In genomic region chr1:235018161-235018560, GRCh38 we compare ENCODE assay signal across 12 cellular contexts.
DNase-seq lines count a peak whose midpoint lies in the region; ATAC-seq and TF ChIP-seq lines count a peak whose summit lies in the region.
"Had no signal": no experiment of that assay in that cellular context is flagged by ENCODE, and none has a peak within 500 bp of the region (broad histone marks: within the 10 kb centered on the region; RNA-seq: fewer than 3 reads in every experiment).

No MANE protein-coding gene starts in this region.

- H3K27ac Mint-ChIP-seq in natural killer cell treated with Interleukin-12 subunit alpha and Interleukin-12 subunit beta and Interleukin-15 and Interleukin-18, amount 100 ng/mL, for 72 hours, result peak overlapping the region; percentile 96 to 100
- H3K27ac Mint-ChIP-seq in natural killer cell (no peak overlapping the region), glutamatergic neuron (ENCODE audit: unreplicated experiment) (no peak overlapping the region)
- no peak overlapping the region for H3K27ac Mint-ChIP-seq in activated T-helper 17 cell treated with anti-CD3 and anti-CD28 coated beads, Interleukin-2, amount 50 U/mL, for 72 hours
- H3K27ac Mint-ChIP-seq: effector memory CD8-positive, alpha-beta T cell had no signal

- peaks cover 75 to 77% of the 10 kb centered on the region in 2 donors for H3K4me1 Mint-ChIP-seq in natural killer cell treated with Interleukin-12 subunit alpha and Interleukin-12 subunit beta and Interleukin-15 and Interleukin-18, amount 100 ng/mL, for 72 hours (ENCODE audit: low read depth in 2 of 2)
- H3K4me1 Mint-ChIP-seq in natural killer cell, result peaks cover 14 to 29% of the 10 kb centered on the region in 2 donors
- peaks cover 43% of the 10 kb centered on the region for H3K4me1 Mint-ChIP-seq in activated T-helper 17 cell treated with anti-CD3 and anti-CD28 coated beads, Interleukin-2, amount 50 U/mL, for 72 hours
- peaks cover 25% of the 10 kb centered on the region for H3K4me1 Mint-ChIP-seq in glutamatergic neuron (ENCODE audit: low read depth, unreplicated experiment)

- no peaks in the 10 kb centered on the region for H3K27me3 Mint-ChIP-seq in natural killer cell treated with Interleukin-12 subunit alpha and Interleukin-12 subunit beta and Interleukin-15 and Interleukin-18, amount 100 ng/mL, for 72 hours
- H3K27me3 Mint-ChIP-seq in natural killer cell (ENCODE audit: low read depth in 2 of 2), result no peaks in the 10 kb centered on the region
- H3K27me3 Mint-ChIP-seq in activated T-helper 17 cell treated with anti-CD3 and anti-CD28 coated beads, Interleukin-2, amount 50 U/mL, for 72 hours, result no peaks in the 10 kb centered on the region
- peaks cover 5% of the 10 kb centered on the region for H3K27me3 Mint-ChIP-seq in glutamatergic neuron (ENCODE audit: unreplicated experiment)
- H3K27me3 Mint-ChIP-seq: effector memory CD8-positive, alpha-beta T cell had no signal

- no peak for ATAC-seq in natural killer cell treated with Interleukin-12 subunit alpha and Interleukin-12 subunit beta and Interleukin-15 and Interleukin-18, amount 100 ng/mL, for 72 hours
- ATAC-seq in natural killer cell (no peak), HG02623 (IDR thresholded peaks at IDR 0.05; ENCODE audit: unreplicated experiment) (no peak)
- no peak for ATAC-seq in activated T-helper 17 cell treated with anti-CD3 and anti-CD28 coated beads, Interleukin-2, amount 50 U/mL, for 72 hours (replicated peaks)
- ATAC-seq: CD8-positive, alpha-beta T cell; effector memory CD8-positive, alpha-beta T cell had no signal

- TF ChIP-seq CTCF in natural killer cell (IDR thresholded peaks at IDR 0.05), result no peak
- no peak for TF ChIP-seq CTCF in glutamatergic neuron (IDR thresholded peaks at IDR 0.05; ENCODE audit: partially characterized antibody, unreplicated experiment)

- peaks cover 6% of the 10 kb centered on the region for H3K9me3 Mint-ChIP-seq in natural killer cell treated with Interleukin-12 subunit alpha and Interleukin-12 subunit beta and Interleukin-15 and Interleukin-18, amount 100 ng/mL, for 72 hours
- H3K9me3 Mint-ChIP-seq in natural killer cell, result peaks cover 2 to 3% of the 10 kb centered on the region in 2 donors
- peaks cover 8% of the 10 kb centered on the region for H3K9me3 Mint-ChIP-seq in activated T-helper 17 cell treated with anti-CD3 and anti-CD28 coated beads, Interleukin-2, amount 50 U/mL, for 72 hours
- peaks cover under 1% of the 10 kb centered on the region for H3K9me3 Mint-ChIP-seq in glutamatergic neuron (ENCODE audit: unreplicated experiment)

- peak overlapping the region; percentile 7 for H3K4me3 Mint-ChIP-seq in natural killer cell treated with Interleukin-12 subunit alpha and Interleukin-12 subunit beta and Interleukin-15 and Interleukin-18, amount 100 ng/mL, for 72 hours
- H3K4me3 Mint-ChIP-seq in natural killer cell (no peak overlapping the region), glutamatergic neuron (ENCODE audit: unreplicated experiment) (no peak overlapping the region)
- peak overlapping the region; percentile 40 for H3K4me3 Mint-ChIP-seq in activated T-helper 17 cell treated with anti-CD3 and anti-CD28 coated beads, Interleukin-2, amount 50 U/mL, for 72 hours
- H3K4me3 Mint-ChIP-seq: CD8-positive, alpha-beta T cell; effector memory CD8-positive, alpha-beta T cell had no signal

- DNase-seq in natural killer cell treated with Interleukin-12 subunit alpha and Interleukin-12 subunit beta and Interleukin-15 and Interleukin-18, amount 100 ng/mL, for 72 hours (ENCODE audit: low spot score), result no peak
- DNase-seq in natural killer cell (no peak), hepatic stellate cell (ENCODE audit: low spot score) (peak; percentile 71), NCI-H2081 (lab: John Stamatoyannopoulos, UW) (no peak), glutamatergic neuron (no peak), NCI-H2029 treated with DMSO at 0.1 percent for 48 hours (lab: John Stamatoyannopoulos, UW) (no peak)
- DNase-seq: activated CD4-positive, alpha-beta T cell treated with anti-CD3 and anti-CD28 coated beads, Interleukin-2, amount 50 U/mL, for 1 hour; CD8-positive, alpha-beta T cell; effector memory CD8-positive, alpha-beta T cell; NCI-H774 had no signal

- peaks cover 15% of the 10 kb centered on the region for H3K36me3 Mint-ChIP-seq in natural killer cell treated with Interleukin-12 subunit alpha and Interleukin-12 subunit beta and Interleukin-15 and Interleukin-18, amount 100 ng/mL, for 72 hours
- peaks cover 10% of the 10 kb centered on the region for H3K36me3 Mint-ChIP-seq in natural killer cell
- peaks cover 6% of the 10 kb centered on the region for H3K36me3 Mint-ChIP-seq in activated T-helper 17 cell treated with anti-CD3 and anti-CD28 coated beads, Interleukin-2, amount 50 U/mL, for 72 hours (ENCODE audit: low read depth)
- no peaks in the 10 kb centered on the region for H3K36me3 Mint-ChIP-seq in glutamatergic neuron (ENCODE audit: unreplicated experiment)
- H3K36me3 Mint-ChIP-seq: CD8-positive, alpha-beta T cell had no signal

- intact Hi-C loops in natural killer cell (cut with micrococcal nuclease), result no loop called here

Comparison
In these comparisons a context has a peak if more than half of its experiments do, and no peak if none do; other contexts are left out.
1. H3K27ac Mint-ChIP-seq: peak in natural killer cell treated with Interleukin-12 subunit alpha and Interleukin-12 subunit beta and Interleukin-15 and Interleukin-18, amount 100 ng/mL, for 72 hours (2 of 2); none in natural killer cell (0 of 2), activated T-helper 17 cell treated with anti-CD3 and anti-CD28 coated beads, Interleukin-2, amount 50 U/mL, for 72 hours (single experiment) and glutamatergic neuron (single experiment).
2. H3K4me3 Mint-ChIP-seq: peak in natural killer cell treated with Interleukin-12 subunit alpha and Interleukin-12 subunit beta and Interleukin-15 and Interleukin-18, amount 100 ng/mL, for 72 hours (single experiment) and activated T-helper 17 cell treated with anti-CD3 and anti-CD28 coated beads, Interleukin-2, amount 50 U/mL, for 72 hours (single experiment); none in natural killer cell (single experiment) and glutamatergic neuron (single experiment).